8 cellular contexts compared by ENCODE assay signal in genomic region chr12:53299454-53300180, GRCh38. TPM values are rescaled to one million over a fixed set of nuclear protein-coding genes. Genes with fewer than 3 reads are reported as not detected.
A peak's percentile ranks its signal among the peaks of the same experiment; 100 is the strongest.
DNase-seq lines count a peak whose midpoint lies in the region; TF ChIP-seq lines count a peak whose summit lies in the region.

TSS of gene MYG1 (plus strand) at chr12:53299695. CDS start at chr12:53299738, 43 bp downstream.

- peak within 1 kb of the TSS; percentile 77 for H3K4me2 ChIP-seq in SU-DHL-6 (ENCODE audit: low read depth, low read length, poor library complexity, severe bottlenecking)
- H3K4me2 ChIP-seq in parathyroid adenoma (ENCODE audit: low read length): peak within 1 kb of the TSS; percentile 98

- H2AFZ ChIP-seq in SU-DHL-6 (ENCODE audit: low read depth, low read length, severe bottlenecking): peak within 1 kb of the TSS; percentile 44
- peak within 1 kb of the TSS; percentile 85 for H2AFZ ChIP-seq in parathyroid adenoma

- no peaks in the 10 kb centered on the region for H3K36me3 ChIP-seq in SU-DHL-6 (ENCODE audit: low read length)
- peaks cover 11% of the 10 kb centered on the region for H3K36me3 ChIP-seq in cardiac muscle cell
- H3K36me3 ChIP-seq in parathyroid adenoma (ENCODE audit: control insufficient read depth, insufficient read depth, low read length): no peaks in the 10 kb centered on the region
- H3K36me3 ChIP-seq in tibial artery: peaks cover 21 to 47% (median 21%) of the 10 kb centered on the region in 3 donors

- H3K36me3 Mint-ChIP-seq in HFFc6 (ENCODE audit: low read depth): peaks cover 62% of the 10 kb centered on the region

- POLR2A ChIA-PET in GM10248 (lab: Yijun Ruan, JAX): interaction anchor here (0.7 to 1.9 kb wide), 6 partner anchors 21 to 241 kb away, joined by 3 to 9 read pairs (median 4); partner anchors contain the start of genes AAAS, CSAD, ESPL1 and ZNF740

- no peaks in the 10 kb centered on the region for H3K9me3 Mint-ChIP-seq in HFFc6

- no peaks in the 10 kb centered on the region for H3K27me3 ChIP-seq in SU-DHL-6 (ENCODE audit: low read length)
- H3K27me3 ChIP-seq in cardiac muscle cell: no peaks in the 10 kb centered on the region
- H3K27me3 ChIP-seq in parathyroid adenoma (ENCODE audit: control insufficient read depth, insufficient read depth, low read length): no peaks in the 10 kb centered on the region
- no peaks in the 10 kb centered on the region for H3K27me3 ChIP-seq in tibial artery

- H3K4me1 ChIP-seq in cardiac muscle cell (ENCODE audit: low read depth) (peaks cover 9% of the 10 kb centered on the region), parathyroid adenoma (peaks cover 24% of the 10 kb centered on the region), tibial artery (peaks cover 3 to 62% (median 46%) of the 10 kb centered on the region in 4 donors)

- H3K9ac ChIP-seq in SU-DHL-6 (ENCODE audit: low read length): peak within 1 kb of the TSS; percentile 73
- H3K9ac ChIP-seq in parathyroid adenoma: peak within 1 kb of the TSS; percentile 30

- H3K27me3 Mint-ChIP-seq in HFFc6 (ENCODE audit: insufficient read depth): peaks cover 17% of the 10 kb centered on the region

- H3K79me2 ChIP-seq in SU-DHL-6 (ENCODE audit: insufficient read depth, low read length): peaks cover 28% of the 10 kb centered on the region
- peaks cover 23% of the 10 kb centered on the region for H3K79me2 ChIP-seq in parathyroid adenoma

- TF ChIP-seq CTCF in GM10248 (IDR thresholded peaks at IDR 0.05; ENCODE audit: control extremely low read depth, extremely low read depth, low read depth, missing control alignments) (no peak), HFFc6 (IDR thresholded peaks at IDR 0.05) (no peak), SU-DHL-6 (IDR thresholded peaks at IDR 0.05; ENCODE audit: insufficient read depth, low read length, poor library complexity, severe bottlenecking) (no peak), cardiac muscle cell (IDR thresholded peaks at IDR 0.05; ENCODE audit: low read depth, low read length) (peak; percentile 30), parathyroid adenoma (IDR thresholded peaks at IDR 0.05) (no peak), tibial artery (IDR thresholded peaks at IDR 0.05) (peak in 1 of 2 experiments; percentile 21)

- CTCF ChIA-PET in GM10248 (lab: Yijun Ruan, JAX): interaction anchor here (0.9 to 25.5 kb wide), 11 partner anchors 14 to 234 kb away, joined by 3 to 383 read pairs (median 5); partner anchors contain the start of genes AAAS, ESPL1 and ITGB7

- H3K4me3 Mint-ChIP-seq in HFFc6: peak within 1 kb of the TSS; percentile 91

- no peaks in the 10 kb centered on the region for H4K20me1 ChIP-seq in SU-DHL-6 (ENCODE audit: low read depth, low read length)

- peaks cover 19% of the 10 kb centered on the region for H3F3A ChIP-seq in SU-DHL-6 (ENCODE audit: insufficient read depth)

- peaks cover 80% of the 10 kb centered on the region for H3K4me1 Mint-ChIP-seq in HFFc6 (ENCODE audit: low read depth)

- intact Hi-C loops in tibial artery (cut with DNase I; ENCODE audit: low total_unique reads): no loop called here

- DNase-seq in GM10248 (ENCODE audit: extremely low spot score) (peak; percentile 89), HFFc6 (peak; percentile 79), NCI-H1105 treated with DMSO at 0.1 percent for 48 hours (lab: John Stamatoyannopoulos, UW) (peak; percentile 75), cardiac muscle cell (ENCODE audit: low read depth in 1 of 2, low spot score in 1 of 2) (peak; percentile 91 to 92), tibial artery (peak; percentile 80 to 91)
- peak; percentile 65 for DNase-seq in activated naive CD8-positive, alpha-beta T cell treated with anti-CD3 and anti-CD28 coated beads, Interleukin-2, amount 50 U/mL, for 16 hours (ENCODE audit: low read depth, low spot score)

- 0 out of 2 replicates have a peak within 1 kb of the TSS, but pooled peaks have one; percentile 12 for H3K27ac ChIP-seq in SU-DHL-6 (ENCODE audit: low read depth, low read length)
- H3K27ac ChIP-seq in cardiac muscle cell: peak within 1 kb of the TSS; percentile 70
- peak within 1 kb of the TSS; percentile 79 for H3K27ac ChIP-seq in parathyroid adenoma
- H3K27ac ChIP-seq in tibial artery: peak within 1 kb of the TSS; percentile 64 to 65

- no peaks in the 10 kb centered on the region for H3K9me2 ChIP-seq in SU-DHL-6 (replicated peaks; ENCODE audit: insufficient read depth, low read length)

- peak within 1 kb of the TSS; percentile 81 for H3K4me3 ChIP-seq in SU-DHL-6 (ENCODE audit: insufficient read depth, low read length, poor library complexity, severe bottlenecking)
- peak within 1 kb of the TSS; percentile 94 for H3K4me3 ChIP-seq in cardiac muscle cell
- H3K4me3 ChIP-seq in parathyroid adenoma (ENCODE audit: low read depth, low read length): peak within 1 kb of the TSS; percentile 82
- H3K4me3 ChIP-seq in tibial artery: peak within 1 kb of the TSS; percentile 71 to 87

- H3K27ac Mint-ChIP-seq in HFFc6: peak within 1 kb of the TSS; percentile 98

- H3K9me3 ChIP-seq in SU-DHL-6 (ENCODE audit: insufficient read depth, low read length) (no peaks in the 10 kb centered on the region), cardiac muscle cell (ENCODE audit: low read depth) (no peaks in the 10 kb centered on the region), parathyroid adenoma (ENCODE audit: control insufficient read depth, low read length) (no peaks in the 10 kb centered on the region), tibial artery (no peaks in the 10 kb centered on the region)

RNA-seq across cellular contexts. Expression of gene MYG1, which starts in this region (rescaled TPM):
- 10 to 100 TPM; 59.8 to 76.0 (median 68.3) TPM for total RNA-seq in HFFc6 (2021; fragmentation: NEBNext Ultra II Directional; extraction: Animal tissue kit (Norgen Biotek cat#: 25700))
- 69.5 and 71.0 TPM in 2 replicates for total RNA-seq in cardiac muscle cell
- 73.3 and 75.4 TPM in 2 replicates for polyA plus RNA-seq in cardiac muscle cell

Comparison
In these comparisons a context has a peak if more than half of its experiments do, and no peak if none do; other contexts are left out.
1. Peak in every context shown above with its lines: DNase-seq, H3K4me3 ChIP-seq and H3K27ac ChIP-seq.
2. H3K27ac ChIP-seq: peak in every context shown above with its lines; median percentile 79 in parathyroid adenoma; 70 in cardiac muscle cell; 64 in tibial artery; 12 in SU-DHL-6.